In the genomic region with DNA sequence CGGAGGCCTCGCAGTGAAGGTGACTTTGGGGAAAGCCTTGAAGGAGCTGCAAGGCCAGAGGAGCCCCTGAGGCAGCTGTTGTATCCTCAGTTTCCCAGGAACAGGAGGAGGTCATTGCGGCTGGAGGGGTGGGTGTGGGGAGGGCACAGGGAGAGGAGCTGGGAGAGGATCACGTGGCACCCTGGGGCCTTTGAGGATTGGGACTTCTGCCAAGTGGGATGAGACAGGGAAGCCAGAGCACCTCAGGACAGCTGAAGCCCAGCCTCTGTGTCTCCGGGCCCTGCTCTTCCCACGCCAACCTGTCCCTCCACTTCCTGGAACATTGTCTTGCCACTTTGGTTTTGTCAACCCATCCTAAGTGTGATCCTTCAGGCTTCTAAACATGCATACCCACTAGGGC, we compare ENCODE assay signal across 17 cellular contexts. TPM values are rescaled to one million over a fixed set of nuclear protein-coding genes. Genes with fewer than 3 reads are reported as not detected.
A peak's percentile ranks its signal among the peaks of the same experiment; 100 is the strongest.
DNase-seq lines count a peak whose midpoint lies in the region; ATAC-seq and TF ChIP-seq lines count a peak whose summit lies in the region.
"Had no signal": no experiment of that assay in that cellular context is flagged by ENCODE, and none has a peak within 500 bp of the region (broad histone marks: within the 10 kb centered on the region; RNA-seq: fewer than 3 reads in every experiment).

No MANE protein-coding gene starts in this region.

- H3K4me3 ChIP-seq in right cardiac atrium (ENCODE audit: low read length) (no peak overlapping the region), right atrium auricular region (no peak overlapping the region), spleen (no peak overlapping the region), tibial artery (no peak overlapping the region)

- H3K9me3 ChIP-seq in right cardiac atrium (ENCODE audit: control insufficient read depth, low read length): no peaks in the 10 kb centered on the region
- H3K9me3 ChIP-seq in right atrium auricular region: no peaks in the 10 kb centered on the region
- H3K9me3 ChIP-seq in spleen: peaks cover 0 to 13% (median 5%) of the 10 kb centered on the region in 8 donors
- peaks cover 0 to 8% (median 0%) of the 10 kb centered on the region in 3 donors for H3K9me3 ChIP-seq in tibial artery

- DNase-seq in DMS153 (lab: John Stamatoyannopoulos, UW) (peak; percentile 41), DMS153 treated with DMSO at 0.1 percent for 48 hours (lab: John Stamatoyannopoulos, UW; ENCODE audit: unreplicated experiment) (no peak), right cardiac atrium (no peak), right atrium auricular region (ENCODE audit: low spot score) (no peak), NCI-H82 treated with DMSO at 0.1 percent for 48 hours (lab: John Stamatoyannopoulos, UW; ENCODE audit: unreplicated experiment) (peak; percentile 64), spleen (peak; percentile 39), tibial artery (no peak), retina (no peak)
- DNase-seq: CD8-positive, alpha-beta T cell; GDM1; H9; MV-4-11; NCI-H1436; NCI-H2107; NCI-H446 treated with DMSO at 0.1 percent for 48 hours; SIG-M5; T1000 had no signal

- 74% methylated on average over 6 of the region's 6 CpGs for WGBS in right cardiac atrium
- 81 to 97% (median 86%) methylated on average over 6 of the region's 6 CpGs for WGBS in spleen, 5 donors

- no peak for TF ChIP-seq POLR2A in spleen (IDR thresholded peaks at IDR 0.05)

- intact Hi-C loops in right cardiac atrium (cut with DNase I): no loop called here
- intact Hi-C loops in spleen (cut with DNase I; ENCODE audit: low total_unique reads): no loop called here
- intact Hi-C loops in tibial artery (cut with DNase I; ENCODE audit: low total_unique reads): no loop called here

- H3K27me3 ChIP-seq in right cardiac atrium (ENCODE audit: control insufficient read depth, insufficient read depth) (no peaks in the 10 kb centered on the region), right atrium auricular region (no peaks in the 10 kb centered on the region), spleen (replicated peaks in 1 of 7) (no peaks in the 10 kb centered on the region), tibial artery (no peaks in the 10 kb centered on the region)

- H3K27ac ChIP-seq in right cardiac atrium (ENCODE audit: low read length) (peak overlapping the region; percentile 45), right atrium auricular region (no peak overlapping the region), spleen (no peak overlapping the region), tibial artery (no peak overlapping the region)

- TF ChIP-seq CTCF in right atrium auricular region (IDR thresholded peaks at IDR 0.05) (no peak), spleen (IDR thresholded peaks at IDR 0.05 in 8 of 11, conservative IDR thresholded peaks at IDR 0.05 in 3 of 11) (no peak), tibial artery (IDR thresholded peaks at IDR 0.05) (no peak)

- peak in 1 of 2 donors; percentile 23 for ATAC-seq in right cardiac atrium
- ATAC-seq: CD8-positive, alpha-beta T cell had no signal

- H3K4me1 ChIP-seq in right cardiac atrium (ENCODE audit: control insufficient read depth, insufficient read depth, low read length): no peaks in the 10 kb centered on the region
- H3K4me1 ChIP-seq in right atrium auricular region: peaks cover 0 to 6% of the 10 kb centered on the region in 2 donors
- H3K4me1 ChIP-seq in spleen: no peaks in the 10 kb centered on the region
- H3K4me1 ChIP-seq in tibial artery: no peaks in the 10 kb centered on the region

- H3K36me3 ChIP-seq in right atrium auricular region (no peaks in the 10 kb centered on the region), spleen (no peaks in the 10 kb centered on the region), tibial artery (no peaks in the 10 kb centered on the region)

RNA-seq across cellular contexts. Expression of a gene that starts 19.4 kb away (rescaled TPM):
- 1 to 10 TPM in 3 of 4 donors, under 1 TPM in 1; 0.37 to 6.1 (median 2.7) TPM for total RNA-seq in right cardiac atrium
- polyA plus RNA-seq in right cardiac atrium: 0.54 TPM
- under 1 TPM; 0.08 to 0.63 TPM for total RNA-seq in right atrium auricular region
- 10 to 100 TPM in 5 of 7 donors, 1 to 10 TPM in 2; 6.3 to 39.2 (median 14.3) TPM for total RNA-seq in spleen
- polyA plus RNA-seq in spleen: 10 to 100 TPM in 2 of 3 donors, 1 to 10 TPM in 1; 2.3 to 15.6 (median 12.4) TPM

RNA-seq across cellular contexts. Expression of a gene that starts 23.0 kb away (rescaled TPM):
- total RNA-seq in right cardiac atrium: 10 to 100 TPM in 1 of 4 donors, 1 to 10 TPM in 3; 4.9 to 13.3 (median 7.2) TPM
- polyA plus RNA-seq in right cardiac atrium: 6.7 TPM
- total RNA-seq in right atrium auricular region: 1 to 10 TPM; 4.8 to 5.9 TPM
- 1 to 10 TPM in 6 of 7 donors, under 1 TPM in 1; 0.97 to 2.9 (median 1.7) TPM for total RNA-seq in spleen
- under 1 TPM; 0.38 to 0.56 (median 0.43) TPM for polyA plus RNA-seq in spleen
- total RNA-seq: CD8-positive, alpha-beta T cell had no signal

RNA-seq across cellular contexts. Expression of a gene that starts 59.8 kb away (rescaled TPM):
- total RNA-seq in right cardiac atrium (10 to 100 TPM; 24.0 to 42.4 (median 26.2) TPM), right atrium auricular region (10 to 100 TPM; 18.8 to 30.6 TPM), spleen (10 to 100 TPM; 18.3 to 46.1 (median 33.5) TPM)
- polyA plus RNA-seq in right cardiac atrium (9.8 TPM), spleen (10 to 100 TPM in 1 of 3 donors, 1 to 10 TPM in 2; 5.4 to 13.3 (median 8.0) TPM)

Comparison
In these comparisons a context has a peak if more than half of its experiments do, and no peak if none do; other contexts are left out.
1. DNase-seq: peak in DMS153 (single experiment), NCI-H82 treated with DMSO at 0.1 percent for 48 hours (single experiment) and spleen (single experiment); none in DMS153 treated with DMSO at 0.1 percent for 48 hours (single experiment), right cardiac atrium (0 of 3), right atrium auricular region (single experiment), tibial artery (0 of 2) and retina (single experiment).